12 cellular contexts compared by ENCODE assay signal in genomic region chr11:10122337-10123197, GRCh38.
DNase-seq lines count a peak whose midpoint lies in the region; ATAC-seq and TF ChIP-seq lines count a peak whose summit lies in the region.
"Had no signal": no experiment of that assay in that cellular context is flagged by ENCODE, and none has a peak within 500 bp of the region (broad histone marks: within the 10 kb centered on the region; RNA-seq: fewer than 3 reads in every experiment).

No MANE protein-coding gene starts in this region.

- H3K9ac ChIP-seq in mesendoderm (ENCODE audit: low read length): no peak overlapping the region

- no peak overlapping the region for H3K4me3 ChIP-seq in astrocyte of the spinal cord (ENCODE audit: low read depth, low read length)
- H3K4me3 ChIP-seq in mesendoderm (ENCODE audit: low read length): no peak overlapping the region

- no CpG with 5 or more reads among the region's 5 CpGs for WGBS in mesendoderm (ENCODE audit: extremely low coverage, insufficient coverage, low lambda C conversion rate)

- TF ChIP-seq CTCF in astrocyte of the spinal cord (IDR thresholded peaks at IDR 0.05; ENCODE audit: low read depth, low read length): no peak

- DNase-seq in ACHN: peak; percentile 68
- DNase-seq in HPDE6-E6E7 (ENCODE audit: extremely low spot score): peak; percentile 57
- peak; percentile 61 for DNase-seq in astrocyte of the spinal cord (ENCODE audit: low read depth, low spot score)
- peak; percentile 71 for DNase-seq in mesendoderm
- DNase-seq in NCI-H128 (lab: John Stamatoyannopoulos, UW; ENCODE audit: unreplicated experiment): no peak
- no peak for DNase-seq in NCI-H446 treated with DMSO at 0.1 percent for 48 hours (lab: John Stamatoyannopoulos, UW)
- DNase-seq: activated gamma-delta T cell; CD4-positive, alpha-beta memory T cell; glutamatergic neuron; NCI-H1105 treated with DMSO at 0.1 percent for 48 hours had no signal

- H3K79me1 ChIP-seq in mesendoderm (ENCODE audit: low read length): no peaks in the 10 kb centered on the region

- no peak overlapping the region for H3K23ac ChIP-seq in mesendoderm (ENCODE audit: low read length)

- H3K56ac ChIP-seq in mesendoderm (ENCODE audit: low read length): no peak overlapping the region

- no peak overlapping the region for H2BK5ac ChIP-seq in mesendoderm (ENCODE audit: low read length)

- H3K36me3 ChIP-seq in mesendoderm (ENCODE audit: control insufficient read depth, insufficient read depth, low read length): no peaks in the 10 kb centered on the region

- H2BK120ac ChIP-seq in mesendoderm (ENCODE audit: low read depth, low read length): no peak overlapping the region

- in situ Hi-C loops in ACHN (cut with HindIII; ENCODE audit: low pct_ligation_motif_present, low pct_unique_long_range_greater_than_20kb, low sequenced_read_pairs): no loop called here
- in situ Hi-C loops in astrocyte of the spinal cord (cut with HindIII; ENCODE audit: low sequenced_read_pairs): no loop called here

- H2BK15ac ChIP-seq in mesendoderm (replicated peaks; ENCODE audit: low read depth): no peak overlapping the region

- no peak overlapping the region for H3K27ac ChIP-seq in mesendoderm (ENCODE audit: low read depth, low read length)

- no peaks in the 10 kb centered on the region for H3K79me2 ChIP-seq in mesendoderm (ENCODE audit: control insufficient read depth, insufficient read depth, low read length)

- H2AK5ac ChIP-seq in mesendoderm (ENCODE audit: low read length): no peak overlapping the region

- ATAC-seq in GM18502 (IDR thresholded peaks at IDR 0.05; ENCODE audit: poor library complexity, unreplicated experiment) (no peak), HG02642 (IDR thresholded peaks at IDR 0.05; ENCODE audit: poor library complexity, unreplicated experiment) (no peak)

- no peaks in the 10 kb centered on the region for H3K4me1 ChIP-seq in mesendoderm (ENCODE audit: control insufficient read depth, low read depth, low read length)

- H3K4ac ChIP-seq in mesendoderm (ENCODE audit: low read depth, low read length): no peak overlapping the region

- H3K18ac ChIP-seq in mesendoderm (ENCODE audit: low read length): no peak overlapping the region

- H3K4me2 ChIP-seq in mesendoderm (ENCODE audit: low read length): no peak overlapping the region

- H3K27me3 ChIP-seq in mesendoderm (ENCODE audit: insufficient read depth, low read length, poor library complexity): no peaks in the 10 kb centered on the region

- no peak overlapping the region for H4K5ac ChIP-seq in mesendoderm (ENCODE audit: low read length)

- no peak overlapping the region for H4K8ac ChIP-seq in mesendoderm (ENCODE audit: low read depth, low read length)

Comparison
In these comparisons a context has a peak if more than half of its experiments do, and no peak if none do; other contexts are left out.
1. DNase-seq: peak in ACHN (single experiment), HPDE6-E6E7 (single experiment), astrocyte of the spinal cord (single experiment) and mesendoderm (single experiment); none in NCI-H128 (single experiment) and NCI-H446 treated with DMSO at 0.1 percent for 48 hours (single experiment).